Comparison of ENCODE assay signal across 1 cellular context in the genomic region with DNA sequence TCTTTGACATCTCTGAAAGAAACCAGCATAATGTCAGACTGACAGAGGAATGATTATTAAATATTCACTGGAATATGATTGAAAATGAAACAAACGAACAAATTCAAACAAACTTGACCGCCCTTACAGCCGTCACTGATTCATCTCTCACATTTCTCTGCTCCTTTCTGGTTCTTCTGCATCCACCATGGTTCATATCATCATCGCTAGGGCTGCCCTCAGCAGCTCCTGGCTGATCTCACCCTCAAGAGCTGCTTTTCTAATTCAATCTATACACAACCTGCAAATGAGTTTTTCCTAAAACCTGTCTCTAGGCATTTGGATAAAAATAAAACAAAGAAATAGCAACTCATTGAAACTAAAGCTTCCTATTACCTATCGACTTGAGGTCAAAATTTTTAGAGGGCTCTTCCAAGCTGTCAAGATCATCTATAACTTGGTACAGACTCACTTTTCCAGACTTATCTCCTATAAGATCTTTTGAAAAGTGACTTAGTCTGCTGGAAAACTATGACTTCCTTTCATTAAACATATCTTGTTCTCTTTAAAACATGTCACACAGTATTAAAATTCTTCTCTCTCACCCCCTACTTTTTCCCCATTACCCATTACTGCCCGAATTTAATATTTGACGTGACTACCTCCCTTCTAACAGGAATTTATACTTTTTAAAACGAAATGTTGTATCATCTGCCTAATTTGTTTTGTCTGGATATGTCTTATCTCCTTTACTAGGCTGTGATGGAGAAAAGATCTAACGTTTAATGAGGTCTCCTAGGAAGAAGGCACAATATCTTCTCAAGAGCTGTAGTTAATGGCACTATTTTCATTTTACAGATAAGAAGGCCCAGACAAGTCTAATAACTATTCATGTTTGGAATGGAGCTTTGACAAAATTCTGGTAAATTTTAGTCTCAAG.
A peak's percentile ranks its signal among the peaks of the same experiment; 100 is the strongest.
TF ChIP-seq lines count a peak whose summit lies in the region.

No MANE protein-coding gene starts in this region.

TF ChIP-seq in HEK293, 187 proteins besides CTCF, POLR2A, EP300 and RAD21 (continued from another document):
- TF ChIP-seq, protein P1, sequence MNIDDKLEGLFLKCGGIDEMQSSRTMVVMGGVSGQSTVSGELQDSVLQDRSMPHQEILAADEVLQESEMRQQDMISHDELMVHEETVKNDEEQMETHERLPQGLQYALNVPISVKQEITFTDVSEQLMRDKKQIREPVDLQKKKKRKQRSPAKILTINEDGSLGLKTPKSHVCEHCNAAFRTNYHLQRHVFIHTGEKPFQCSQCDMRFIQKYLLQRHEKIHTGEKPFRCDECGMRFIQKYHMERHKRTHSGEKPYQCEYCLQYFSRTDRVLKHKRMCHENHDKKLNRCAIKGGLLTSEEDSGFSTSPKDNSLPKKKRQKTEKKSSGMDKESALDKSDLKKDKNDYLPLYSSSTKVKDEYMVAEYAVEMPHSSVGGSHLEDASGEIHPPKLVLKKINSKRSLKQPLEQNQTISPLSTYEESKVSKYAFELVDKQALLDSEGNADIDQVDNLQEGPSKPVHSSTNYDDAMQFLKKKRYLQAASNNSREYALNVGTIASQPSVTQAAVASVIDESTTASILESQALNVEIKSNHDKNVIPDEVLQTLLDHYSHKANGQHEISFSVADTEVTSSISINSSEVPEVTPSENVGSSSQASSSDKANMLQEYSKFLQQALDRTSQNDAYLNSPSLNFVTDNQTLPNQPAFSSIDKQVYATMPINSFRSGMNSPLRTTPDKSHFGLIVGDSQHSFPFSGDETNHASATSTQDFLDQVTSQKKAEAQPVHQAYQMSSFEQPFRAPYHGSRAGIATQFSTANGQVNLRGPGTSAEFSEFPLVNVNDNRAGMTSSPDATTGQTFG (tag by site-specific recombination; IDR thresholded peaks at IDR 0.05; ENCODE audit: borderline replicate concordance): no peak
- no peak for TF ChIP-seq SCRT2 (tag by site-specific recombination; IDR thresholded peaks at IDR 0.05)
- TF ChIP-seq, protein P2, sequence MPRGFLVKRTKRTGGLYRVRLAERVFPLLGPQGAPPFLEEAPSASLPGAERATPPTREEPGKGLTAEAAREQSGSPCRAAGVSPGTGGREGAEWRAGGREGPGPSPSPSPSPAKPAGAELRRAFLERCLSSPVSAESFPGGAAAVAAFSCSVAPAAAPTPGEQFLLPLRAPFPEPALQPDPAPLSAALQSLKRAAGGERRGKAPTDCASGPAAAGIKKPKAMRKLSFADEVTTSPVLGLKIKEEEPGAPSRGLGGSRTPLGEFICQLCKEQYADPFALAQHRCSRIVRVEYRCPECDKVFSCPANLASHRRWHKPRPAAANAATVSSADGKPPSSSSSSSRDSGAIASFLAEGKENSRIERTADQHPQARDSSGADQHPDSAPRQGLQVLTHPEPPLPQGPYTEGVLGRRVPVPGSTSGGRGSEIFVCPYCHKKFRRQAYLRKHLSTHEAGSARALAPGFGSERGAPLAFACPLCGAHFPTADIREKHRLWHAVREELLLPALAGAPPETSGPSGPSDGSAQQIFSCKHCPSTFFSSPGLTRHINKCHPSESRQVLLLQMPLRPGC (tag by site-specific recombination; IDR thresholded peaks at IDR 0.05): no peak
- TF ChIP-seq, protein P3, sequence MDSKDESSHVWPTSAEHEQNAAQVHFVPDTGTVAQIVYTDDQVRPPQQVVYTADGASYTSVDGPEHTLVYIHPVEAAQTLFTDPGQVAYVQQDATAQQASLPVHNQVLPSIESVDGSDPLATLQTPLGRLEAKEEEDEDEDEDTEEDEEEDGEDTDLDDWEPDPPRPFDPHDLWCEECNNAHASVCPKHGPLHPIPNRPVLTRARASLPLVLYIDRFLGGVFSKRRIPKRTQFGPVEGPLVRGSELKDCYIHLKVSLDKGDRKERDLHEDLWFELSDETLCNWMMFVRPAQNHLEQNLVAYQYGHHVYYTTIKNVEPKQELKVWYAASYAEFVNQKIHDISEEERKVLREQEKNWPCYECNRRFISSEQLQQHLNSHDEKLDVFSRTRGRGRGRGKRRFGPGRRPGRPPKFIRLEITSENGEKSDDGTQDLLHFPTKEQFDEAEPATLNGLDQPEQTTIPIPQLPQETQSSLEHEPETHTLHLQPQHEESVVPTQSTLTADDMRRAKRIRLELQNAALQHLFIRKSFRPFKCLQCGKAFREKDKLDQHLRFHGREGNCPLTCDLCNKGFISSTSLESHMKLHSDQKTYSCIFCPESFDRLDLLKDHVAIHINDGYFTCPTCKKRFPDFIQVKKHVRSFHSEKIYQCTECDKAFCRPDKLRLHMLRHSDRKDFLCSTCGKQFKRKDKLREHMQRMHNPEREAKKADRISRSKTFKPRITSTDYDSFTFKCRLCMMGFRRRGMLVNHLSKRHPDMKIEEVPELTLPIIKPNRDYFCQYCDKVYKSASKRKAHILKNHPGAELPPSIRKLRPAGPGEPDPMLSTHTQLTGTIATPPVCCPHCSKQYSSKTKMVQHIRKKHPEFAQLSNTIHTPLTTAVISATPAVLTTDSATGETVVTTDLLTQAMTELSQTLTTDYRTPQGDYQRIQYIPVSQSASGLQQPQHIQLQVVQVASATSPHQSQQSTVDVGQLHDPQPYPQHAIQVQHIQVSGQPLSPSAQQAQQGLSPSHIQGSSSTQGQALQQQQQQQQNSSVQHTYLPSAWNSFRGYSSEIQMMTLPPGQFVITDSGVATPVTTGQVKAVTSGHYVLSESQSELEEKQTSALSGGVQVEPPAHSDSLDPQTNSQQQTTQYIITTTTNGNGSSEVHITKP (tag by site-specific recombination; IDR thresholded peaks at IDR 0.05): 0 out of 2 replicates have a peak, but pooled peaks have one; percentile 12
- TF ChIP-seq ZNF621 (tag by site-specific recombination; IDR thresholded peaks at IDR 0.05): no peak
- no peak for TF ChIP-seq ZNF670 (tag by site-specific recombination; IDR thresholded peaks at IDR 0.05; ENCODE audit: low read depth)
- TF ChIP-seq ZNF354C (tag by site-specific recombination; IDR thresholded peaks at IDR 0.05; ENCODE audit: borderline replicate concordance, low read depth): no peak
- no peak for TF ChIP-seq ZNF701 (tag by site-specific recombination; IDR thresholded peaks at IDR 0.05)
- peak; percentile 28; the same call in 1 of the 2 replicates for TF ChIP-seq ZNF335 (tag by site-specific recombination; conservative IDR thresholded peaks at IDR 0.05)
- peak; percentile 50 for TF ChIP-seq FEZF1 (tag by site-specific recombination; IDR thresholded peaks at IDR 0.05)
- peak; percentile 96 for TF ChIP-seq TCF7L2 (IDR thresholded peaks at IDR 0.05; ENCODE audit: borderline replicate concordance, low read depth, low read length)
- TF ChIP-seq GLIS1 (tag by site-specific recombination; IDR thresholded peaks at IDR 0.05): peak; percentile 43
- TF ChIP-seq ZXDB (tag by site-specific recombination; IDR thresholded peaks at IDR 0.05): no peak
- TF ChIP-seq, protein P4, sequence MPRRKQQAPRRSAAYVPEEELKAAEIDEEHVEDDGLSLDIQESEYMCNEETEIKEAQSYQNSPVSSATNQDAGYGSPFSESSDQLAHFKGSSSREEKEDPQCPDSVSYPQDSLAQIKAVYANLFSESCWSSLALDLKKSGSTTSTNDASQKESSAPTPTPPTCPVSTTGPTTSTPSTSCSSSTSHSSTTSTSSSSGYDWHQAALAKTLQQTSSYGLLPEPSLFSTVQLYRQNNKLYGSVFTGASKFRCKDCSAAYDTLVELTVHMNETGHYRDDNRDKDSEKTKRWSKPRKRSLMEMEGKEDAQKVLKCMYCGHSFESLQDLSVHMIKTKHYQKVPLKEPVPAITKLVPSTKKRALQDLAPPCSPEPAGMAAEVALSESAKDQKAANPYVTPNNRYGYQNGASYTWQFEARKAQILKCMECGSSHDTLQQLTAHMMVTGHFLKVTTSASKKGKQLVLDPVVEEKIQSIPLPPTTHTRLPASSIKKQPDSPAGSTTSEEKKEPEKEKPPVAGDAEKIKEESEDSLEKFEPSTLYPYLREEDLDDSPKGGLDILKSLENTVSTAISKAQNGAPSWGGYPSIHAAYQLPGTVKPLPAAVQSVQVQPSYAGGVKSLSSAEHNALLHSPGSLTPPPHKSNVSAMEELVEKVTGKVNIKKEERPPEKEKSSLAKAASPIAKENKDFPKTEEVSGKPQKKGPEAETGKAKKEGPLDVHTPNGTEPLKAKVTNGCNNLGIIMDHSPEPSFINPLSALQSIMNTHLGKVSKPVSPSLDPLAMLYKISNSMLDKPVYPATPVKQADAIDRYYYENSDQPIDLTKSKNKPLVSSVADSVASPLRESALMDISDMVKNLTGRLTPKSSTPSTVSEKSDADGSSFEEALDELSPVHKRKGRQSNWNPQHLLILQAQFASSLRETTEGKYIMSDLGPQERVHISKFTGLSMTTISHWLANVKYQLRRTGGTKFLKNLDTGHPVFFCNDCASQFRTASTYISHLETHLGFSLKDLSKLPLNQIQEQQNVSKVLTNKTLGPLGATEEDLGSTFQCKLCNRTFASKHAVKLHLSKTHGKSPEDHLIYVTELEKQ (tag by site-specific recombination; IDR thresholded peaks at IDR 0.05; ENCODE audit: borderline replicate concordance): no peak
- no peak for TF ChIP-seq ZNF677 (tag by site-specific recombination; IDR thresholded peaks at IDR 0.05)
- TF ChIP-seq, protein P5, sequence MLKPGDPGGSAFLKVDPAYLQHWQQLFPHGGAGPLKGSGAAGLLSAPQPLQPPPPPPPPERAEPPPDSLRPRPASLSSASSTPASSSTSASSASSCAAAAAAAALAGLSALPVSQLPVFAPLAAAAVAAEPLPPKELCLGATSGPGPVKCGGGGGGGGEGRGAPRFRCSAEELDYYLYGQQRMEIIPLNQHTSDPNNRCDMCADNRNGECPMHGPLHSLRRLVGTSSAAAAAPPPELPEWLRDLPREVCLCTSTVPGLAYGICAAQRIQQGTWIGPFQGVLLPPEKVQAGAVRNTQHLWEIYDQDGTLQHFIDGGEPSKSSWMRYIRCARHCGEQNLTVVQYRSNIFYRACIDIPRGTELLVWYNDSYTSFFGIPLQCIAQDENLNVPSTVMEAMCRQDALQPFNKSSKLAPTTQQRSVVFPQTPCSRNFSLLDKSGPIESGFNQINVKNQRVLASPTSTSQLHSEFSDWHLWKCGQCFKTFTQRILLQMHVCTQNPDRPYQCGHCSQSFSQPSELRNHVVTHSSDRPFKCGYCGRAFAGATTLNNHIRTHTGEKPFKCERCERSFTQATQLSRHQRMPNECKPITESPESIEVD (tag by site-specific recombination; IDR thresholded peaks at IDR 0.05): peak; percentile 71
- no peak for TF ChIP-seq ZNF624 (tag by site-specific recombination; IDR thresholded peaks at IDR 0.05)
- no peak for TF ChIP-seq ZNF791 (tag by site-specific recombination; IDR thresholded peaks at IDR 0.05)
- no peak for TF ChIP-seq ZNF311 (tag by site-specific recombination; IDR thresholded peaks at IDR 0.05; ENCODE audit: borderline replicate concordance)
- TF ChIP-seq GFI1B (tag by site-specific recombination; IDR thresholded peaks at IDR 0.05): no peak
- no peak for TF ChIP-seq ZNF23 (tag by site-specific recombination; IDR thresholded peaks at IDR 0.05; ENCODE audit: borderline replicate concordance)
- no peak for TF ChIP-seq ZNF214 (tag by site-specific recombination; IDR thresholded peaks at IDR 0.05; ENCODE audit: borderline replicate concordance)
- no peak for TF ChIP-seq ZNF266 (tag by site-specific recombination; IDR thresholded peaks at IDR 0.05; ENCODE audit: low read depth)
- TF ChIP-seq ZNF530 (tag by site-specific recombination; IDR thresholded peaks at IDR 0.05; ENCODE audit: low read depth): no peak
- TF ChIP-seq ZNF112 (tag by site-specific recombination; IDR thresholded peaks at IDR 0.05): no peak
- no peak for TF ChIP-seq OVOL3 (tag by site-specific recombination; IDR thresholded peaks at IDR 0.05)
- no peak for TF ChIP-seq ZIC2 (tag by site-specific recombination; IDR thresholded peaks at IDR 0.05)
